1 cellular context compared by ENCODE assay signal in genomic region chr2:66095820-66096219, GRCh38.
A peak's percentile ranks its signal among the peaks of the same experiment; 100 is the strongest.
TF ChIP-seq lines count a peak whose summit lies in the region.

No MANE protein-coding gene starts in this region.

TF ChIP-seq in GM23338, 12 proteins besides CTCF, POLR2A, EP300 and RAD21 (continued from another document):
- TF ChIP-seq ZNF462 (CRISPR knock-in tag; IDR thresholded peaks at IDR 0.05) = peak; percentile 36; the same call in 1 of the 2 replicates
